In the genomic region with DNA sequence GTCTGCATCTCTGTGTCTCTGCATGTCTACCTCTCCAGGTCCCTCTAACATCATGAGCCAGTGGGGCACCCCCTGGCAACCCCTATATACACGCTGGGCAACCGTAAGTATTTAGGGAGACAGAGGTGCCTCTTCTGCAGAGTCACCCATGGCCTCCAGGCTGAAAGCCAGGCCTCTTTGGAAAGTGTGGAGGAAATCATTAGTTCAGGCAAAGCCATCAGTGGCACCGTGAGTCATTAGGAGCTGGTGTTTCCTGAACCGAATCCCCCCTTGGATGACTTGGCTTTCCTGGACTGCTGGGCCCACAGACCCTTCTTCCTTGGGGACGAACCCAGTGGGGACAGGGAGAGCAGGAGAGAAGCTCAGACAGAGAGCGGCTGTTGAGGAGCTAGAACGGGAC, we compare ENCODE assay signal across 16 cellular contexts.
A peak's percentile ranks its signal among the peaks of the same experiment; 100 is the strongest.
DNase-seq lines count a peak whose midpoint lies in the region; ATAC-seq, FAIRE-seq and TF ChIP-seq lines count a peak whose summit lies in the region.
"Had no signal": no experiment of that assay in that cellular context is flagged by ENCODE, and none has a peak within 500 bp of the region (broad histone marks: within the 10 kb centered on the region; RNA-seq: fewer than 3 reads in every experiment).

No MANE protein-coding gene starts in this region.

- DNase-seq in Caki2 (ENCODE audit: low read depth) (peak; percentile 71), RKO (ENCODE audit: low spot score) (peak; percentile 31), colonic mucosa (no peak), GM19239 (ENCODE audit: insufficient read length, low spot score) (no peak), amygdala (lab: John Stamatoyannopoulos, UW) (no peak)
- DNase-seq: BE2C, Calu3, DMS 273 treated with DMSO at 0.1 percent for 48 hours, HCEC 1CT, HFFc6, IMR-90, KG1 had no signal

- H3K9ac ChIP-seq in colonic mucosa (ENCODE audit: low read depth in 2 of 2, low read length in 2 of 2), result no peak overlapping the region

- intact Hi-C loops in colonic mucosa (cut with DNase I), result no loop called here

- in situ Hi-C loops in Caki2 (cut with HindIII; ENCODE audit: low pct_unique_long_range_greater_than_20kb, low sequenced_read_pairs), result no loop called here

- no peaks in the 10 kb centered on the region for H3K27me3 ChIP-seq in colonic mucosa
- H3K27me3 ChIP-seq: BE2C had no signal

- H3K4me3 ChIP-seq in colonic mucosa, result no peak overlapping the region
- H3K4me3 ChIP-seq: GM12878 had no signal

- H3K36me3 ChIP-seq in colonic mucosa, result no peaks in the 10 kb centered on the region
- H3K36me3 ChIP-seq: BE2C had no signal

- no peak for TF ChIP-seq CTCF in colonic mucosa (IDR thresholded peaks at IDR 0.05)

- peak; percentile 55 for ATAC-seq in esophagus mucosa
- no peak for ATAC-seq in HG02870 (IDR thresholded peaks at IDR 0.05; ENCODE audit: unreplicated experiment)
- ATAC-seq: GM12878 had no signal

- H3K4me1 ChIP-seq in colonic mucosa, result no peaks in the 10 kb centered on the region

- FAIRE-seq in GM19239 (lab: Jason Lieb, UNC), result no peak
- FAIRE-seq: A204.1, GM12878 had no signal

- no peak overlapping the region for H3K27ac ChIP-seq in colonic mucosa

- H3K9me3 ChIP-seq in colonic mucosa, result no peaks in the 10 kb centered on the region
- H3K9me3 ChIP-seq: BE2C had no signal

Comparison
In these comparisons a context has a peak if more than half of its experiments do, and no peak if none do; other contexts are left out.
1. DNase-seq: peak in Caki2 (single experiment) and RKO (single experiment); none in colonic mucosa (single experiment), GM19239 (single experiment) and amygdala (0 of 56).